Comparison of ENCODE assay signal across 22 cellular contexts in genomic region chr6:132843316-132844040, GRCh38.
"Had no signal": no experiment of that assay in that cellular context is flagged by ENCODE, and none has a peak within 500 bp of the region (broad histone marks: within the 10 kb centered on the region; RNA-seq: fewer than 3 reads in every experiment).

No MANE protein-coding gene starts in this region.

- H3K36me3 Mint-ChIP-seq: naive thymus-derived CD8-positive, alpha-beta T cell; stimulated activated naive B cell treated with anti-CD40 and anti-IgM and Interleukin-4, amounts not matched to agents 10 μg/mL and 1 μg/mL and 100 μg/mL, for 72 hours had no signal

- H3K9me3 Mint-ChIP-seq: effector memory CD8-positive, alpha-beta T cell; stimulated activated naive CD8-positive, alpha-beta T cell treated with anti-CD3 and anti-CD28 coated beads, Interleukin-15, Interleukin-2, amounts not matched to agents 100 ng/mL and 50 ng/mL, for 24 hours had no signal

- H3K27ac Mint-ChIP-seq: effector memory CD8-positive, alpha-beta T cell; naive thymus-derived CD8-positive, alpha-beta T cell; stimulated activated naive B cell treated with anti-CD40 and anti-IgM and Interleukin-4, amounts not matched to agents 10 μg/mL and 1 μg/mL and 100 μg/mL, for 72 hours; stimulated activated naive CD8-positive, alpha-beta T cell treated with anti-CD3 and anti-CD28 coated beads, Interleukin-15, Interleukin-2, amounts not matched to agents 100 ng/mL and 50 ng/mL, for 24 hours had no signal

- H3K4me1 Mint-ChIP-seq: naive thymus-derived CD8-positive, alpha-beta T cell; stimulated activated naive B cell treated with anti-CD40 and anti-IgM and Interleukin-4, amounts not matched to agents 10 μg/mL and 1 μg/mL and 100 μg/mL, for 72 hours had no signal

- DNase-seq: cortex of kidney; effector memory CD8-positive, alpha-beta T cell; foreskin fibroblast; gastrocnemius medialis; head of caudate nucleus; kidney; left lung; mesenchymal stem cell; naive thymus-derived CD8-positive, alpha-beta T cell; occipital lobe; ovary; posterior cingulate gyrus; psoas muscle; right cardiac atrium; spleen; stimulated activated naive B cell treated with anti-CD40 and anti-IgM and Interleukin-4, amounts not matched to agents 10 μg/mL and 1 μg/mL and 100 μg/mL, for 72 hours; transverse colon; upper lobe of right lung; uterus had no signal

- H3K36me3 ChIP-seq: gastrocnemius medialis, left lung, ovary, spleen, suprapubic skin, transverse colon, upper lobe of right lung, uterus had no signal

- H3K4me3 Mint-ChIP-seq: effector memory CD8-positive, alpha-beta T cell; naive thymus-derived CD8-positive, alpha-beta T cell; stimulated activated naive B cell treated with anti-CD40 and anti-IgM and Interleukin-4, amounts not matched to agents 10 μg/mL and 1 μg/mL and 100 μg/mL, for 72 hours; stimulated activated naive CD8-positive, alpha-beta T cell treated with anti-CD3 and anti-CD28 coated beads, Interleukin-15, Interleukin-2, amounts not matched to agents 100 ng/mL and 50 ng/mL, for 24 hours had no signal

- FAIRE-seq: kidney had no signal

- H3K4me3 ChIP-seq: gastrocnemius medialis, left lung, ovary, psoas muscle, skin epidermis, spleen, suprapubic skin, transverse colon, upper lobe of right lung, uterus had no signal

- H3K27me3 ChIP-seq: gastrocnemius medialis, left lung, ovary, spleen, transverse colon, upper lobe of right lung, uterus had no signal

- H3K9me3 ChIP-seq: gastrocnemius medialis, left lung, ovary, psoas muscle, spleen, suprapubic skin, transverse colon, upper lobe of right lung, uterus had no signal

- H3K4me1 ChIP-seq: gastrocnemius medialis, left lung, psoas muscle, spleen, suprapubic skin, transverse colon, upper lobe of right lung, uterus had no signal

- H3K27ac ChIP-seq: gastrocnemius medialis, left lung, ovary, psoas muscle, skin epidermis, spleen, suprapubic skin, transverse colon, upper lobe of right lung, uterus had no signal

- ATAC-seq: effector memory CD8-positive, alpha-beta T cell; gastrocnemius medialis; left lung; naive thymus-derived CD8-positive, alpha-beta T cell; psoas muscle; right cardiac atrium; stimulated activated naive B cell treated with anti-CD40 and anti-IgM and Interleukin-4, amounts not matched to agents 10 μg/mL and 1 μg/mL and 100 μg/mL, for 72 hours; upper lobe of right lung had no signal
